ENCODE assay signal across 19 cellular contexts in genomic region chr4:15961778-15962510, GRCh38. TPM values are rescaled to one million over a fixed set of nuclear protein-coding genes. Genes with fewer than 3 reads are reported as not detected.
DNase-seq lines count a peak whose midpoint lies in the region; ATAC-seq and TF ChIP-seq lines count a peak whose summit lies in the region.
"Had no signal": no experiment of that assay in that cellular context is flagged by ENCODE, and none has a peak within 500 bp of the region (broad histone marks: within the 10 kb centered on the region; RNA-seq: fewer than 3 reads in every experiment).

No MANE protein-coding gene starts in this region.

- H3K4me1 Mint-ChIP-seq in activated T-cell treated with anti-CD3 and anti-CD28 coated beads, Interleukin-2, amount 50 U/mL, for 24 hours (ENCODE audit: low read depth) = peaks cover 41% of the 10 kb centered on the region
- peaks cover 73 to 81% of the 10 kb centered on the region in 2 donors for H3K4me1 Mint-ChIP-seq in immature natural killer cell
- peaks cover 20% of the 10 kb centered on the region for H3K4me1 Mint-ChIP-seq in stimulated activated effector memory CD8-positive, alpha-beta T cell treated with anti-CD3 and anti-CD28 coated beads, Interleukin-12 subunit alpha, Interleukin-12 subunit beta, amount 100 ng/mL, for 72 hours

- TF ChIP-seq CTCF in GM20000 (IDR thresholded peaks at IDR 0.05; ENCODE audit: extremely low read depth, missing control alignments) = no peak

- ATAC-seq in stimulated activated effector memory CD8-positive, alpha-beta T cell treated with anti-CD3 and anti-CD28 coated beads, Interleukin-12 subunit alpha, Interleukin-12 subunit beta, amount 100 ng/mL, for 72 hours = peak; percentile 38
- no peak for ATAC-seq in HG02973 (IDR thresholded peaks at IDR 0.05; ENCODE audit: unreplicated experiment)

- peaks cover 4% of the 10 kb centered on the region for H3K9me3 Mint-ChIP-seq in activated T-cell treated with anti-CD3 and anti-CD28 coated beads, Interleukin-2, amount 50 U/mL, for 24 hours
- H3K9me3 Mint-ChIP-seq in immature natural killer cell = no peaks in the 10 kb centered on the region
- H3K9me3 Mint-ChIP-seq in stimulated activated effector memory CD8-positive, alpha-beta T cell treated with anti-CD3 and anti-CD28 coated beads, Interleukin-12 subunit alpha, Interleukin-12 subunit beta, amount 100 ng/mL, for 72 hours = peaks cover 3% of the 10 kb centered on the region

- no peak overlapping the region for H3K27ac Mint-ChIP-seq in activated T-cell treated with anti-CD3 and anti-CD28 coated beads, Interleukin-2, amount 50 U/mL, for 24 hours
- H3K27ac Mint-ChIP-seq in immature natural killer cell = peak overlapping the region; percentile 97 to 99 (median 98)
- peak overlapping the region; percentile 70 for H3K27ac Mint-ChIP-seq in stimulated activated effector memory CD8-positive, alpha-beta T cell treated with anti-CD3 and anti-CD28 coated beads, Interleukin-12 subunit alpha, Interleukin-12 subunit beta, amount 100 ng/mL, for 72 hours

- peaks cover 7% of the 10 kb centered on the region for H3K27me3 Mint-ChIP-seq in activated T-cell treated with anti-CD3 and anti-CD28 coated beads, Interleukin-2, amount 50 U/mL, for 24 hours
- peaks cover 10 to 28% (median 18%) of the 10 kb centered on the region in 3 donors for H3K27me3 Mint-ChIP-seq in immature natural killer cell (ENCODE audit: low read depth in 3 of 3)

- H3K36me3 Mint-ChIP-seq in activated T-cell treated with anti-CD3 and anti-CD28 coated beads, Interleukin-2, amount 50 U/mL, for 24 hours (ENCODE audit: low read depth) = no peaks in the 10 kb centered on the region
- peaks cover 23 to 33% (median 23%) of the 10 kb centered on the region in 3 donors for H3K36me3 Mint-ChIP-seq in immature natural killer cell
- H3K36me3 Mint-ChIP-seq in stimulated activated effector memory CD8-positive, alpha-beta T cell treated with anti-CD3 and anti-CD28 coated beads, Interleukin-12 subunit alpha, Interleukin-12 subunit beta, amount 100 ng/mL, for 72 hours = peaks cover 7% of the 10 kb centered on the region

- H3K4me3 Mint-ChIP-seq in activated T-cell treated with anti-CD3 and anti-CD28 coated beads, Interleukin-2, amount 50 U/mL, for 24 hours = peak overlapping the region; percentile 58
- H3K4me3 Mint-ChIP-seq in immature natural killer cell = peak overlapping the region; percentile 90 to 99 (median 94)
- peak overlapping the region; percentile 72 for H3K4me3 Mint-ChIP-seq in stimulated activated effector memory CD8-positive, alpha-beta T cell treated with anti-CD3 and anti-CD28 coated beads, Interleukin-12 subunit alpha, Interleukin-12 subunit beta, amount 100 ng/mL, for 72 hours

- DNase-seq in activated T-cell treated with anti-CD3 and anti-CD28 coated beads, Interleukin-2, amount 50 U/mL, for 24 hours = peak; percentile 41
- DNase-seq in activated T-cell treated with anti-CD3 and anti-CD28 coated beads for 4 hours (no peak), immature natural killer cell (peak; percentile 85 to 86 (median 86)), SHP77 treated with DMSO at 0.1 percent for 48 hours (lab: John Stamatoyannopoulos, UW) (no peak), GM20000 (ENCODE audit: low spot score) (no peak)
- DNase-seq in activated CD8-positive, alpha-beta memory T cell treated with anti-CD3 and anti-CD28 coated beads, Interleukin-2, amount 50 U/mL, for 4 hours = peak; percentile 36
- DNase-seq in stimulated activated effector memory CD8-positive, alpha-beta T cell treated with anti-CD3 and anti-CD28 coated beads, Interleukin-12 subunit alpha, Interleukin-12 subunit beta, amount 100 ng/mL, for 72 hours (ENCODE audit: low spot score in 2 of 2) = no peak
- DNase-seq: GDM1; mesenchymal stem cell; MV-4-11; NCI-H2081 treated with DMSO at 0.1 percent for 48 hours; NCI-H526; occipital lobe; stimulated activated CD4-positive, alpha-beta T cell treated with anti-CD3 and anti-CD28 coated beads, Interleukin-4, amount 100 ng/mL, for 24 hours; stimulated activated naive CD4-positive, alpha-beta T cell treated with Interleukin-2 at 50 U/mL for 16 hours; uterus had no signal

RNA-seq across cellular contexts. Expression of gene FGFBP2, which starts 1.0 kb away (rescaled TPM):
- polyA plus RNA-seq in immature natural killer cell = 1,000 to 10,000 TPM; 1,171 to 1,886 (median 1,278) TPM
- polyA plus RNA-seq: AG04450, keratinocyte had no signal

RNA-seq across cellular contexts. Expression of gene FGFBP1, which starts 23.4 kb away (rescaled TPM):
- under 1 TPM in 1 of 3 donors, not detected in 2; 0.53 TPM for polyA plus RNA-seq in immature natural killer cell
- polyA plus RNA-seq: AG04450 had no signal

Comparison
In these comparisons a context has a peak if more than half of its experiments do, and no peak if none do; other contexts are left out.
1. DNase-seq: peak in activated T-cell treated with anti-CD3 and anti-CD28 coated beads, Interleukin-2, amount 50 U/mL, for 24 hours (single experiment), activated CD8-positive, alpha-beta memory T cell treated with anti-CD3 and anti-CD28 coated beads, Interleukin-2, amount 50 U/mL, for 4 hours (single experiment) and immature natural killer cell (3 of 3); none in activated T-cell treated with anti-CD3 and anti-CD28 coated beads for 4 hours (single experiment), stimulated activated effector memory CD8-positive, alpha-beta T cell treated with anti-CD3 and anti-CD28 coated beads, Interleukin-12 subunit alpha, Interleukin-12 subunit beta, amount 100 ng/mL, for 72 hours (0 of 2), SHP77 treated with DMSO at 0.1 percent for 48 hours (single experiment) and GM20000 (single experiment).
2. Peak in every context shown above with its lines, with median percentiles within 50 percentile points of each other: H3K4me3 Mint-ChIP-seq.